ENCODE assay signal across 25 cellular contexts in the genomic region with DNA sequence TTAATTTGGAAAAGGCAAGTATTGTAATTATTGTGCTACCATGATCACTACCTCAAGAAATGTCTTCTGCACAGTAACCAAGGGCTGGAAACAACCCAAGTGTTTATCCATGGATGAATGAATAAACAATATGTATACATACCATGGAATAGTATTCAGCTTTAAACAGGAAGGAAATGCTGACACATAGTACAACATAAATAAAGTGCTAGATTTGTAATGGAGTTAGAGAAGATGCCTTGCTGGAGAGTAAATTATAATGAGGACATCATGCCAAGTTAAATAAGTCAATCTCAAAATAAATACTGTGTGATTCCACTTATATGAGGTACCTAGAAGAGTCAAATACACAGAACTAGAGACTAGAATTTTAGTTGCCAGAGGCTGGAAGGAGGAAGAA.
"Had no signal": no experiment of that assay in that cellular context is flagged by ENCODE, and none has a peak within 500 bp of the region (broad histone marks: within the 10 kb centered on the region; RNA-seq: fewer than 3 reads in every experiment).

No MANE protein-coding gene starts in this region.

- H3K9ac ChIP-seq: parathyroid adenoma had no signal

- H3K4me3 ChIP-seq: coronary artery, hepatocyte, lung, sigmoid colon, stomach, upper lobe of left lung had no signal

- H3K27ac ChIP-seq: coronary artery, hepatocyte, neutrophil, parathyroid adenoma, sigmoid colon, upper lobe of left lung had no signal

- H3K9me3 Mint-ChIP-seq: activated CD4-positive, alpha-beta memory T cell treated with anti-CD3 and anti-CD28 coated beads, Interleukin-2, amount 10 ng/mL, durations not matched to agents 7 days and 5 days; activated naive CD8-positive, alpha-beta T cell treated with anti-CD3 and anti-CD28 coated beads, Interleukin-2, amount 10 ng/mL, durations not matched to agents 7 days and 5 days; activated T-helper 2 cell treated with anti-CD3 and anti-CD28 coated beads, Interferon-gamma antibody, Interleukin-2, Interleukin-4, amounts not matched to agents 10 μg/mL and 5 μg/mL and 100 μg/mL, durations not matched to agents 14 hours and 24 hours and 36 hours; central memory CD8-positive, alpha-beta T cell; stimulated activated effector memory CD8-positive, alpha-beta T cell treated with anti-CD3 and anti-CD28 coated beads, Interleukin-12 subunit alpha, Interleukin-12 subunit beta, amount 100 ng/mL, for 72 hours; T-cell had no signal

- H3K36me3 ChIP-seq: neutrophil, sigmoid colon, stomach, upper lobe of left lung had no signal

- H3K27me3 ChIP-seq: neutrophil, sigmoid colon, stomach, upper lobe of left lung had no signal

- H3K9me3 ChIP-seq: neutrophil, sigmoid colon, stomach, upper lobe of left lung had no signal

- H3K4me1 ChIP-seq: parathyroid adenoma had no signal

- H3K36me3 Mint-ChIP-seq: activated CD8-positive, alpha-beta memory T cell treated with anti-CD3 and anti-CD28 coated beads, Interleukin-2, amount 10 ng/mL, durations not matched to agents 7 days and 5 days; activated naive CD8-positive, alpha-beta T cell treated with anti-CD3 and anti-CD28 coated beads, Interleukin-2, amount 10 ng/mL, durations not matched to agents 7 days and 5 days; brain; natural killer cell treated with Interleukin-12 subunit alpha and Interleukin-12 subunit beta and Interleukin-15 and Interleukin-18, amount 100 ng/mL, for 72 hours; stimulated activated effector memory CD8-positive, alpha-beta T cell treated with anti-CD3 and anti-CD28 coated beads, Interleukin-12 subunit alpha, Interleukin-12 subunit beta, amount 100 ng/mL, for 72 hours; T-cell had no signal

- H3K4me1 Mint-ChIP-seq: activated B cell treated with CpG ODN at 0.5 μM for 24 hours; activated CD4-positive, alpha-beta memory T cell treated with anti-CD3 and anti-CD28 coated beads, Interleukin-2, amount 10 ng/mL, durations not matched to agents 7 days and 5 days; activated CD8-positive, alpha-beta memory T cell treated with anti-CD3 and anti-CD28 coated beads, Interleukin-2, amount 10 ng/mL, durations not matched to agents 7 days and 5 days; activated naive CD8-positive, alpha-beta T cell treated with anti-CD3 and anti-CD28 coated beads, Interleukin-2, amount 10 ng/mL, durations not matched to agents 7 days and 5 days; central memory CD8-positive, alpha-beta T cell; stimulated activated effector memory CD8-positive, alpha-beta T cell treated with anti-CD3 and anti-CD28 coated beads, Interleukin-12 subunit alpha, Interleukin-12 subunit beta, amount 100 ng/mL, for 72 hours; T-cell had no signal

- DNase-seq: activated B cell treated with CpG ODN at 0.5 μM for 24 hours; activated CD4-positive, alpha-beta memory T cell treated with anti-CD3 and anti-CD28 coated beads, Interleukin-2, amount 10 ng/mL, durations not matched to agents 7 days and 5 days; activated CD4-positive, alpha-beta T cell treated with anti-CD3 and anti-CD28 coated beads for 4 hours; activated CD8-positive, alpha-beta memory T cell treated with anti-CD3 and anti-CD28 coated beads, Interleukin-2, amount 10 ng/mL, durations not matched to agents 7 days and 5 days; activated naive CD4-positive, alpha-beta T cell treated with Interleukin-2 at 50 U/mL for 16 hours; activated naive CD8-positive, alpha-beta T cell treated with anti-CD3 and anti-CD28 coated beads, Interleukin-2, amount 10 ng/mL, durations not matched to agents 7 days and 5 days; effector CD4-positive, alpha-beta T cell; foreskin fibroblast; islet precursor cell; sigmoid colon; stimulated activated CD4-positive, alpha-beta T cell treated with anti-CD3 and anti-CD28 coated beads, Interleukin-4, amount 100 ng/mL, for 24 hours; stomach; T-cell; upper lobe of left lung had no signal

- H3K4me3 Mint-ChIP-seq: activated B cell treated with CpG ODN at 0.5 μM for 24 hours; activated CD4-positive, alpha-beta memory T cell treated with anti-CD3 and anti-CD28 coated beads, Interleukin-2, amount 10 ng/mL, durations not matched to agents 7 days and 5 days; activated CD8-positive, alpha-beta memory T cell treated with anti-CD3 and anti-CD28 coated beads, Interleukin-2, amount 10 ng/mL, durations not matched to agents 7 days and 5 days; activated naive CD8-positive, alpha-beta T cell treated with anti-CD3 and anti-CD28 coated beads, Interleukin-2, amount 10 ng/mL, durations not matched to agents 7 days and 5 days; brain; central memory CD8-positive, alpha-beta T cell; mesothelial cell of epicardium; natural killer cell treated with Interleukin-12 subunit alpha and Interleukin-12 subunit beta and Interleukin-15 and Interleukin-18, amount 100 ng/mL, for 72 hours; stimulated activated effector memory CD8-positive, alpha-beta T cell treated with anti-CD3 and anti-CD28 coated beads, Interleukin-12 subunit alpha, Interleukin-12 subunit beta, amount 100 ng/mL, for 72 hours; T-cell had no signal

- ATAC-seq: activated CD8-positive, alpha-beta memory T cell treated with anti-CD3 and anti-CD28 coated beads, Interleukin-2, amount 10 ng/mL, durations not matched to agents 7 days and 5 days; natural killer cell treated with Interleukin-12 subunit alpha and Interleukin-12 subunit beta and Interleukin-15 and Interleukin-18, amount 100 ng/mL, for 72 hours; T-cell had no signal

- H3K27ac Mint-ChIP-seq: activated B cell treated with CpG ODN at 0.5 μM for 24 hours; activated CD4-positive, alpha-beta memory T cell treated with anti-CD3 and anti-CD28 coated beads, Interleukin-2, amount 10 ng/mL, durations not matched to agents 7 days and 5 days; activated CD8-positive, alpha-beta memory T cell treated with anti-CD3 and anti-CD28 coated beads, Interleukin-2, amount 10 ng/mL, durations not matched to agents 7 days and 5 days; activated naive CD8-positive, alpha-beta T cell treated with anti-CD3 and anti-CD28 coated beads, Interleukin-2, amount 10 ng/mL, durations not matched to agents 7 days and 5 days; activated T-helper 2 cell treated with anti-CD3 and anti-CD28 coated beads, Interferon-gamma antibody, Interleukin-2, Interleukin-4, amounts not matched to agents 10 μg/mL and 5 μg/mL and 100 μg/mL, durations not matched to agents 14 hours and 24 hours and 36 hours; brain; mesothelial cell of epicardium; natural killer cell treated with Interleukin-12 subunit alpha and Interleukin-12 subunit beta and Interleukin-15 and Interleukin-18, amount 100 ng/mL, for 72 hours; stimulated activated effector memory CD8-positive, alpha-beta T cell treated with anti-CD3 and anti-CD28 coated beads, Interleukin-12 subunit alpha, Interleukin-12 subunit beta, amount 100 ng/mL, for 72 hours; T-cell had no signal
